Comparison of ENCODE assay signal across 7 cellular contexts in the genomic region with DNA sequence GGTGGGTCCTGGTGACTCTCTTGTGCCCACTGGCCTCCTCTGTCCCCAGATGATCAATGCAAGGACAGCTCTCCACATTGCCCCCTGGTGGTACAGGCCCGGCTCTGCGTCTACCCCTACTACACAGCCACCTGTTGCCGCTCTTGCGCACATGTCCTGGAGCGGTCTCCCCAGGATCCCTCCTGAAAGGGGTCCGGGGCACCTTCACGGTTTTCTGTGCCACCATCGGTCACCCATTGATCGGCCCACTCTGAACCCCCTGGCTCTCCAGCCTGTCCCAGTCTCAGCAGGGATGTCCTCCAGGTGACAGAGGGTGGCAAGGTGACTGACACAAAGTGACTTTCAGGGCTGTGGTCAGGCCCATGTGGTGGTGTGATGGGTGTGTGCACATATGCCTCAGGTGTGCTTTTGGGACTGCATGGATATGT. TPM values are rescaled to one million over a fixed set of nuclear protein-coding genes. Genes with fewer than 3 reads are reported as not detected.
A peak's percentile ranks its signal among the peaks of the same experiment; 100 is the strongest.
DNase-seq lines count a peak whose midpoint lies in the region; ATAC-seq, FAIRE-seq and TF ChIP-seq lines count a peak whose summit lies in the region.

No MANE protein-coding gene starts in this region.

- CTCF ChIA-PET in mammary epithelial cell (lab: Charles Lee; ENCODE audit: low non-redundant PET) = interaction anchor here (0.6 kb wide), 1 partner anchor 27 kb away, joined by 6 read pairs; no protein-coding TSS in a partner anchor

- FAIRE-seq in kidney (lab: Jason Lieb, UNC) = no peak

- peak overlapping the region; percentile 96 for H3K4me2 ChIP-seq in mammary epithelial cell (ENCODE audit: insufficient read depth, low read depth, low read length)

- TF ChIP-seq CTCF in GM12872 (IDR thresholded peaks at IDR 0.05; ENCODE audit: insufficient read depth, low read depth, low read length) = peak; percentile 100
- TF ChIP-seq CTCF in mammary epithelial cell (conservative IDR thresholded peaks at IDR 0.05 in 1 of 2, IDR thresholded peaks at IDR 0.05 in 1 of 2; ENCODE audit: extremely low read depth in 1 of 2, insufficient read depth in 1 of 2, low read depth in 1 of 2, low read length in 2 of 2) = peak; percentile 87 to 97
- peak; percentile 90 for TF ChIP-seq CTCF in kidney (IDR thresholded peaks at IDR 0.05; ENCODE audit: borderline replicate concordance, extremely low read depth, insufficient read depth)

- H3K4me3 ChIP-seq in mammary epithelial cell (replicated peaks in 1 of 3; ENCODE audit: insufficient read depth in 1 of 3, low read depth in 2 of 3, low read length in 3 of 3) = peak overlapping the region in 1 of 3 experiments; percentile 59
- H3K4me3 ChIP-seq in kidney (ENCODE audit: low read length in 2 of 2) = peak overlapping the region; percentile 74 to 85

- no peaks in the 10 kb centered on the region for H3K9me3 ChIP-seq in mammary epithelial cell (replicated peaks; ENCODE audit: insufficient read depth, low read length)
- H3K9me3 ChIP-seq in kidney (ENCODE audit: control insufficient read depth in 1 of 2, low read length in 2 of 2) = no peaks in the 10 kb centered on the region

- H3K36me3 ChIP-seq in mammary epithelial cell (ENCODE audit: insufficient read depth, low read length) (no peaks in the 10 kb centered on the region), kidney (ENCODE audit: control insufficient read depth in 1 of 2, insufficient read depth in 2 of 2, low read length in 2 of 2) (peaks cover 4 to 5% of the 10 kb centered on the region in 2 donors)

- no peaks in the 10 kb centered on the region for H4K20me1 ChIP-seq in mammary epithelial cell (ENCODE audit: insufficient read depth, low read length)

- no peak for ATAC-seq in GM19324 (IDR thresholded peaks at IDR 0.05; ENCODE audit: low FRiP score, unreplicated experiment)

- intact Hi-C loops in mammary epithelial cell (cut with micrococcal nuclease) (loop anchor here (1.0 to 5.0 kb wide), 5 partner anchors 75 to 419 kb away; partner anchors contain the start of genes ARNT and GOLPH3L), kidney (cut with DNase I) (no loop called here)

- in situ Hi-C loops in mammary epithelial cell (cut with MboI; ENCODE audit: low sequenced_read_pairs in 2 of 2) = loop anchor here in 1 of 2 donors (5.0 kb wide), 1 partner anchor 247 kb away; the partner anchor contains the start of gene CTSK

- H2AFZ ChIP-seq in mammary epithelial cell (ENCODE audit: low read depth, low read length) = no peak overlapping the region

- peaks cover 55% of the 10 kb centered on the region for H3K4me1 ChIP-seq in mammary epithelial cell (ENCODE audit: insufficient read depth, low read length)
- peaks cover 41 to 43% of the 10 kb centered on the region in 2 donors for H3K4me1 ChIP-seq in kidney (ENCODE audit: control insufficient read depth in 1 of 2, insufficient read depth in 1 of 2, low read depth in 1 of 2, low read length in 2 of 2)

- H3K9ac ChIP-seq in mammary epithelial cell (ENCODE audit: insufficient read depth, low read length) (peak overlapping the region; percentile 35), kidney (ENCODE audit: low read length in 2 of 2) (peak overlapping the region; percentile 75 to 99)

- peaks cover 24% of the 10 kb centered on the region for H3K79me2 ChIP-seq in mammary epithelial cell (ENCODE audit: insufficient read depth, low read length)

- no peaks in the 10 kb centered on the region for H3K27me3 ChIP-seq in mammary epithelial cell (ENCODE audit: insufficient read depth, low read length)

- dilution Hi-C loops in mammary epithelial cell (cut with HindIII; ENCODE audit: low sequenced_read_pairs) = no loop called here

- no TSS peak for BruUV-seq in mammary epithelial cell (replicated peaks; lab: Mats Ljungman, UMichigan)

- 32% methylated on average over 6 of the region's 9 CpGs for whole genome bisulfite sequencing in mammary epithelial cell (ENCODE audit: low coverage, missing lambda C conversion rate)

- DNase-seq in NCI-H187 (lab: John Stamatoyannopoulos, UW) (peak; percentile 24 to 45), UCSD-AML1 (lab: John Stamatoyannopoulos, UW; ENCODE audit: unreplicated experiment) (peak; percentile 59), mammary epithelial cell (no peak), kidney (peak; percentile 84)
- DNase-seq in stimulated activated CD4-positive, alpha-beta T cell treated with anti-CD3 and anti-CD28 coated beads, Interleukin-1b, Interleukin-23, amount 100 ng/mL, for 24 hours (ENCODE audit: low read depth in 4 of 4, low spot score in 1 of 4) = peak; percentile 59 to 70 (median 63)

- H3K27ac ChIP-seq in mammary epithelial cell (ENCODE audit: insufficient read depth, low read depth, low read length) (no peak overlapping the region), kidney (ENCODE audit: low read depth in 2 of 2, low read length in 2 of 2) (peak overlapping the region; percentile 100)

RNA-seq across cellular contexts. Expression of gene ADAMTSL4, which starts 10.8 kb away (rescaled TPM):
- total RNA-seq in mammary epithelial cell (10 to 100 TPM in 1 of 2 donors, 1 to 10 TPM in 1; 2.9 to 98.0 TPM), kidney (20.0 TPM)
- polyA plus RNA-seq in mammary epithelial cell (4.8 TPM), kidney (ENCODE audit: insufficient read depth, low read depth, low replicate concordance) (6.9 TPM)
- polyA minus RNA-seq in mammary epithelial cell = 5.1 TPM

RNA-seq across cellular contexts. Expression of gene MCL1, which starts 19.4 kb away (rescaled TPM):
- total RNA-seq in mammary epithelial cell (100 to 1,000 TPM; 289 to 455 TPM), kidney (253 TPM)
- polyA plus RNA-seq in mammary epithelial cell (126 TPM), kidney (ENCODE audit: insufficient read depth, low read depth, low replicate concordance) (79.5 TPM)
- 272 TPM for polyA minus RNA-seq in mammary epithelial cell

RNA-seq across cellular contexts. Expression of gene FALEC, which starts 44.5 kb away (rescaled TPM):
- total RNA-seq in mammary epithelial cell (not detected), kidney (not detected)
- polyA plus RNA-seq in mammary epithelial cell (not detected), kidney (ENCODE audit: insufficient read depth, low read depth, low replicate concordance) (not detected)
- polyA minus RNA-seq in mammary epithelial cell = not detected

RNA-seq across cellular contexts. Expression of gene ECM1, which starts 52.1 kb away (rescaled TPM):
- total RNA-seq in mammary epithelial cell (10 to 100 TPM; 12.5 to 16.2 TPM), kidney (9.2 TPM)
- polyA plus RNA-seq in mammary epithelial cell (11.7 TPM), kidney (ENCODE audit: insufficient read depth, low read depth, low replicate concordance) (36.4 TPM)
- 13.3 TPM for polyA minus RNA-seq in mammary epithelial cell
